ENCODE assay signal across 9 cellular contexts in genomic region chr10:132417957-132418441, GRCh38. TPM values are rescaled to one million over a fixed set of nuclear protein-coding genes. Genes with fewer than 3 reads are reported as not detected.
DNase-seq lines count a peak whose midpoint lies in the region; ATAC-seq and TF ChIP-seq lines count a peak whose summit lies in the region.
"Had no signal": no experiment of that assay in that cellular context is flagged by ENCODE, and none has a peak within 500 bp of the region (broad histone marks: within the 10 kb centered on the region; RNA-seq: fewer than 3 reads in every experiment).

No MANE protein-coding gene starts in this region.

- peak overlapping the region in 1 of 2 experiments; percentile 46 for H3K14ac ChIP-seq in mesenchymal stem cell (ENCODE audit: low read length in 2 of 2)

- TF ChIP-seq POLR2A in breast epithelium (IDR thresholded peaks at IDR 0.05) (no peak), thyroid gland (IDR thresholded peaks at IDR 0.05) (no peak)

- H4K91ac ChIP-seq in mesenchymal stem cell (ENCODE audit: low read length): peak overlapping the region; percentile 67

- H3K36me3 ChIP-seq in breast epithelium: no peaks in the 10 kb centered on the region
- H3K36me3 ChIP-seq in mesenchymal stem cell (ENCODE audit: control insufficient read depth in 1 of 2, insufficient read depth in 2 of 2, low read depth in 1 of 2, low read length in 2 of 2): peaks cover 5 to 38% of the 10 kb centered on the region in 2 experiments
- peaks cover 0 to 4% of the 10 kb centered on the region in 2 donors for H3K36me3 ChIP-seq in thyroid gland
- H3K36me3 ChIP-seq in brain microvascular endothelial cell (replicated peaks): no peaks in the 10 kb centered on the region

- WGBS in mesenchymal stem cell: 64% methylated on average over 20 of the region's 20 CpGs
- 47 to 60% methylated on average over 20 of the region's 20 CpGs for WGBS in thyroid gland, 2 donors

- H3K4me1 Mint-ChIP-seq in stimulated activated naive CD8-positive, alpha-beta T cell treated with anti-CD3 and anti-CD28 coated beads, Interleukin-15, amount 100 ng/mL, for 72 hours: peaks cover 30% of the 10 kb centered on the region

- H4K8ac ChIP-seq in mesenchymal stem cell (ENCODE audit: low read length): peak overlapping the region; percentile 59

- H2BK12ac ChIP-seq in mesenchymal stem cell (ENCODE audit: low read length in 2 of 2): peak overlapping the region in 1 of 2 experiments; percentile 85

- H3K18ac ChIP-seq in mesenchymal stem cell (ENCODE audit: low read depth in 1 of 2, low read length in 2 of 2): peak overlapping the region; percentile 78 to 79

- no peak overlapping the region for H2BK120ac ChIP-seq in mesenchymal stem cell (ENCODE audit: low read depth, low read length)

- H3K79me1 ChIP-seq in mesenchymal stem cell (replicated peaks; ENCODE audit: low read length, poor library complexity, severe bottlenecking): peaks cover 26% of the 10 kb centered on the region

- H3K27ac ChIP-seq in breast epithelium (peak overlapping the region; percentile 68 to 90), mesenchymal stem cell (ENCODE audit: low read length, poor library complexity, severe bottlenecking) (no peak overlapping the region), thyroid gland (peak overlapping the region; percentile 97 to 98 (median 98)), brain microvascular endothelial cell (no peak overlapping the region)

- no peak overlapping the region for H3K4me3 ChIP-seq in breast epithelium
- H3K4me3 ChIP-seq in mesenchymal stem cell (ENCODE audit: insufficient read depth in 1 of 2, low read depth in 1 of 2, low read length in 2 of 2): no peak overlapping the region
- no peak overlapping the region for H3K4me3 ChIP-seq in thyroid gland (replicated peaks in 1 of 3)
- H3K4me3 ChIP-seq in brain microvascular endothelial cell (ENCODE audit: low read depth, low read length): no peak overlapping the region

- H3K4ac ChIP-seq in mesenchymal stem cell (ENCODE audit: low read depth in 1 of 2, low read length in 2 of 2): peak overlapping the region; percentile 30 to 57

- no peaks in the 10 kb centered on the region for H3K9me3 ChIP-seq in breast epithelium
- H3K9me3 ChIP-seq in mesenchymal stem cell (ENCODE audit: control insufficient read depth, low read length): no peaks in the 10 kb centered on the region
- no peaks in the 10 kb centered on the region for H3K9me3 ChIP-seq in thyroid gland

- H3K9ac ChIP-seq in mesenchymal stem cell (ENCODE audit: low read length): no peak overlapping the region

- DNase-seq in DMS53 (lab: John Stamatoyannopoulos, UW): peak; percentile 24
- DNase-seq in DMS53 treated with DMSO at 0.1 percent for 48 hours (lab: John Stamatoyannopoulos, UW; ENCODE audit: unreplicated experiment): no peak
- no peak for DNase-seq in breast epithelium (ENCODE audit: low spot score in 2 of 2)
- no peak for DNase-seq in mesenchymal stem cell
- DNase-seq in thyroid gland: peak; percentile 68 to 83
- no peak for DNase-seq in brain microvascular endothelial cell
- DNase-seq in stimulated activated naive CD8-positive, alpha-beta T cell treated with anti-CD3 and anti-CD28 coated beads, Interleukin-15, amount 100 ng/mL, for 72 hours: no peak
- DNase-seq: activated naive CD8-positive, alpha-beta T cell treated with anti-CD3 and anti-CD28 coated beads for 36 hours had no signal

- no peak overlapping the region for H3K23ac ChIP-seq in mesenchymal stem cell (ENCODE audit: low read length in 2 of 2)

- no peak overlapping the region for H2AFZ ChIP-seq in mesenchymal stem cell (ENCODE audit: low read depth, low read length)

- in situ Hi-C loops in brain microvascular endothelial cell (cut with HindIII; ENCODE audit: low pct_ligation_motif_present, low sequenced_read_pairs): no loop called here

- peak overlapping the region; percentile 6 for H2AK5ac ChIP-seq in mesenchymal stem cell (ENCODE audit: low read length, severe bottlenecking)

- no peak overlapping the region for H3K27ac Mint-ChIP-seq in stimulated activated naive CD8-positive, alpha-beta T cell treated with anti-CD3 and anti-CD28 coated beads, Interleukin-15, amount 100 ng/mL, for 72 hours
- H3K27ac Mint-ChIP-seq: activated naive CD8-positive, alpha-beta T cell treated with anti-CD3 and anti-CD28 coated beads for 36 hours had no signal

- H3K4me1 ChIP-seq in breast epithelium (peaks cover 0 to 34% of the 10 kb centered on the region in 2 donors), mesenchymal stem cell (ENCODE audit: control insufficient read depth, insufficient read depth, low read depth, low read length) (peaks cover 66% of the 10 kb centered on the region), thyroid gland (peaks cover 57 to 68% of the 10 kb centered on the region in 2 donors)

- H3K9me3 Mint-ChIP-seq in stimulated activated naive CD8-positive, alpha-beta T cell treated with anti-CD3 and anti-CD28 coated beads, Interleukin-15, amount 100 ng/mL, for 72 hours: no peaks in the 10 kb centered on the region
- H3K9me3 Mint-ChIP-seq: activated naive CD8-positive, alpha-beta T cell treated with anti-CD3 and anti-CD28 coated beads for 36 hours had no signal

- no peak for ATAC-seq in HG03354 (IDR thresholded peaks at IDR 0.05; ENCODE audit: poor library complexity, severe bottlenecking, unreplicated experiment)
- no peak for ATAC-seq in stimulated activated naive CD8-positive, alpha-beta T cell treated with anti-CD3 and anti-CD28 coated beads, Interleukin-15, amount 100 ng/mL, for 72 hours

- no peak overlapping the region for H3K4me3 Mint-ChIP-seq in stimulated activated naive CD8-positive, alpha-beta T cell treated with anti-CD3 and anti-CD28 coated beads, Interleukin-15, amount 100 ng/mL, for 72 hours
- H3K4me3 Mint-ChIP-seq: activated naive CD8-positive, alpha-beta T cell treated with anti-CD3 and anti-CD28 coated beads for 36 hours had no signal

- no peak overlapping the region for H3K4me2 ChIP-seq in mesenchymal stem cell (ENCODE audit: low read length, poor library complexity, severe bottlenecking)

- no peaks in the 10 kb centered on the region for H3K27me3 ChIP-seq in breast epithelium
- H3K27me3 ChIP-seq in mesenchymal stem cell (ENCODE audit: control insufficient read depth in 1 of 2, insufficient read depth in 1 of 2, low read length in 2 of 2): no peaks in the 10 kb centered on the region
- H3K27me3 ChIP-seq in thyroid gland: no peaks in the 10 kb centered on the region
- H3K27me3 ChIP-seq in brain microvascular endothelial cell (replicated peaks): no peaks in the 10 kb centered on the region

- H2BK5ac ChIP-seq in mesenchymal stem cell (ENCODE audit: low read depth, low read length, poor library complexity, severe bottlenecking): no peak overlapping the region

- peak overlapping the region; percentile 26 for H2BK15ac ChIP-seq in mesenchymal stem cell (ENCODE audit: low read depth, poor library complexity, severe bottlenecking)

- no peaks in the 10 kb centered on the region for H3K27me3 Mint-ChIP-seq in stimulated activated naive CD8-positive, alpha-beta T cell treated with anti-CD3 and anti-CD28 coated beads, Interleukin-15, amount 100 ng/mL, for 72 hours
- H3K27me3 Mint-ChIP-seq: activated naive CD8-positive, alpha-beta T cell treated with anti-CD3 and anti-CD28 coated beads for 36 hours had no signal

- TF ChIP-seq CTCF in breast epithelium (IDR thresholded peaks at IDR 0.05) (no peak), thyroid gland (IDR thresholded peaks at IDR 0.05) (no peak), brain microvascular endothelial cell (IDR thresholded peaks at IDR 0.05; ENCODE audit: low read depth, low read length, missing control alignments) (no peak)

- intact Hi-C loops in breast epithelium (cut with DNase I; ENCODE audit: low total_unique reads) (no loop called here), thyroid gland (cut with DNase I) (no loop called here)

RNA-seq across cellular contexts. Expression of gene PWWP2B, which starts 21.0 kb away (rescaled TPM):
- 10 to 100 TPM; 10.7 to 15.5 (median 13.4) TPM for total RNA-seq in breast epithelium
- 9.8 TPM for polyA plus RNA-seq in mesenchymal stem cell (2013, experiment 1 of 2)
- polyA plus RNA-seq in mesenchymal stem cell (2013, experiment 2 of 2): 9.5 TPM
- 10 to 100 TPM; 14.5 to 35.4 (median 27.3) TPM for total RNA-seq in thyroid gland

Comparison
In these comparisons a context has a peak if more than half of its experiments do, and no peak if none do; other contexts are left out.
1. DNase-seq: peak in DMS53 (single experiment) and thyroid gland (2 of 2); none in DMS53 treated with DMSO at 0.1 percent for 48 hours (single experiment), breast epithelium (0 of 2), mesenchymal stem cell (single experiment), brain microvascular endothelial cell (single experiment) and stimulated activated naive CD8-positive, alpha-beta T cell treated with anti-CD3 and anti-CD28 coated beads, Interleukin-15, amount 100 ng/mL, for 72 hours (0 of 2).
2. H3K27ac ChIP-seq: peak in breast epithelium (2 of 2) and thyroid gland (3 of 3); none in mesenchymal stem cell (single experiment) and brain microvascular endothelial cell (single experiment).